ENCODE assay signal across 1 cellular context in the genomic region with DNA sequence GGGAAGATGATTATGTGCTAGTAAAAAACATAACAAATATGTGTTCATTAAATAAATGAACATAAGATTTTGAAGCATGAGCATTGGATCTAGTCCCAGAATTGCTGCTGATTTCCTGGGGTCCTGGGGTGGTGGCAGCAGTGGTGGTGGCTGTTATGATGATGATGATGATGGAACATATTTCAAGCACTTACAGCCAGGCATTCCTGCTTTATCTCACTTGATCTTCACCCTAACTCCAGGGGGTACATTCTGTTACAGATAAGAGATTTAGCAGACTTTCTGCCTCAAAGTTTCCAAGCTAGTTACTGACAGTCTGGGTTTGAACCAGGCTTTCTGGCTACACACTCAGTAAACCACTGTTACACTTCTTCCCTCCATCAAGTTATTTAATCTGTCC.
TF ChIP-seq lines count a peak whose summit lies in the region.

No MANE protein-coding gene starts in this region.

TF ChIP-seq in K562, 482 proteins besides CTCF, POLR2A, EP300 and RAD21:
- TF ChIP-seq TEAD4 (IDR thresholded peaks at IDR 0.05; ENCODE audit: low read length): peak; percentile 12; the same call in 1 of the 2 replicates
- TF ChIP-seq TEAD4 (CRISPR knock-in tag; IDR thresholded peaks at IDR 0.05; ENCODE audit: borderline replicate concordance): no peak
- no peak for TF ChIP-seq ZNF695 (CRISPR knock-in tag; IDR thresholded peaks at IDR 0.05)
- no peak for TF ChIP-seq ZNF347 (CRISPR knock-in tag; IDR thresholded peaks at IDR 0.05; ENCODE audit: low read depth)
- TF ChIP-seq RCOR1 (IDR thresholded peaks at IDR 0.05; ENCODE audit: borderline replicate concordance in 1 of 2, low read depth in 2 of 2, low read length in 2 of 2): 0 out of 4 replicates have a peak, but pooled peaks of 1 of the 2 experiments have one; percentile 20
- no peak for TF ChIP-seq ZBTB49 (CRISPR knock-in tag; IDR thresholded peaks at IDR 0.05; ENCODE audit: borderline replicate concordance)
- TF ChIP-seq SMAD4 (CRISPR knock-in tag; conservative IDR thresholded peaks at IDR 0.05): no peak
